9 cellular contexts compared by ENCODE assay signal in genomic region chr5:140548791-140549190, GRCh38. TPM values are rescaled to one million over a fixed set of nuclear protein-coding genes. Genes with fewer than 3 reads are reported as not detected.
DNase-seq lines count a peak whose midpoint lies in the region; TF ChIP-seq lines count a peak whose summit lies in the region.
"Had no signal": no experiment of that assay in that cellular context is flagged by ENCODE, and none has a peak within 500 bp of the region (broad histone marks: within the 10 kb centered on the region; RNA-seq: fewer than 3 reads in every experiment).

No MANE protein-coding gene starts in this region.

- peaks cover 56% of the 10 kb centered on the region for H3K36me3 Mint-ChIP-seq in activated naive CD4-positive, alpha-beta T cell treated with anti-CD3 and anti-CD28 coated beads, Interleukin-2, amount 10 ng/mL, durations not matched to agents 7 days and 5 days

- H3K27me3 Mint-ChIP-seq in activated naive CD4-positive, alpha-beta T cell treated with anti-CD3 and anti-CD28 coated beads, Interleukin-2, amount 10 ng/mL, durations not matched to agents 7 days and 5 days: no peaks in the 10 kb centered on the region

- peaks cover 64% of the 10 kb centered on the region for H3K4me1 Mint-ChIP-seq in activated naive CD4-positive, alpha-beta T cell treated with anti-CD3 and anti-CD28 coated beads, Interleukin-2, amount 10 ng/mL, durations not matched to agents 7 days and 5 days

- no peaks in the 10 kb centered on the region for H3K9me3 Mint-ChIP-seq in activated naive CD4-positive, alpha-beta T cell treated with anti-CD3 and anti-CD28 coated beads, Interleukin-2, amount 10 ng/mL, durations not matched to agents 7 days and 5 days

- peak overlapping the region; percentile 96 for H3K27ac Mint-ChIP-seq in activated naive CD4-positive, alpha-beta T cell treated with anti-CD3 and anti-CD28 coated beads, Interleukin-2, amount 10 ng/mL, durations not matched to agents 7 days and 5 days

- H3K4me3 ChIP-seq in ascending aorta: peak overlapping the region in 1 of 2 donors; percentile 69
- H3K4me3 ChIP-seq in mucosa of rectum (ENCODE audit: low read length in 2 of 2): peak overlapping the region in 1 of 2 donors; percentile 80
- H3K4me3 ChIP-seq in tibial artery: peak overlapping the region; percentile 58 to 80

- H3K4me1 ChIP-seq in ascending aorta (peaks cover 19 to 22% of the 10 kb centered on the region in 2 donors), mucosa of rectum (ENCODE audit: control insufficient read depth in 2 of 2, insufficient read depth in 2 of 2, low read length in 2 of 2) (peaks cover 39 to 43% of the 10 kb centered on the region in 2 donors), tibial artery (peaks cover 13 to 28% (median 25%) of the 10 kb centered on the region in 4 donors)

- CTCF ChIA-PET in activated naive CD4-positive, alpha-beta T cell treated with anti-CD3 and anti-CD28 coated beads, Interleukin-2, amount 10 ng/mL, durations not matched to agents 7 days and 5 days (lab: Charles Lee): interaction anchor here (0.8 to 3.2 kb wide), 4 partner anchors 9 to 147 kb away, joined by 3 to 22 read pairs (median 4); partner anchors contain the start of genes ANKHD1 and SRA1

- no peaks in the 10 kb centered on the region for H3K27me3 ChIP-seq in ascending aorta
- H3K27me3 ChIP-seq in mucosa of rectum (ENCODE audit: control insufficient read depth in 2 of 2, insufficient read depth in 2 of 2, low read length in 2 of 2): no peaks in the 10 kb centered on the region
- H3K27me3 ChIP-seq in tibial artery: no peaks in the 10 kb centered on the region

- H3K9ac ChIP-seq in mucosa of rectum (ENCODE audit: low read depth in 1 of 2, low read length in 2 of 2): peak overlapping the region; percentile 74 to 96

- intact Hi-C loops in ascending aorta (cut with DNase I) (loop anchor here (1.0 to 5.0 kb wide), 2 partner anchors 16 to 154 kb away; partner anchors contain the start of genes APBB3, SLC35A4 and ZMAT2), tibial artery (cut with DNase I; ENCODE audit: low total_unique reads) (loop anchor here (5.0 to 10.0 kb wide), 2 partner anchors 99 to 146 kb away; partner anchors contain the start of genes HARS1, HARS2, IK and NDUFA2)

- peaks cover 28 to 29% of the 10 kb centered on the region in 2 donors for H3K36me3 ChIP-seq in ascending aorta
- H3K36me3 ChIP-seq in mucosa of rectum (ENCODE audit: control insufficient read depth in 2 of 2, insufficient read depth in 2 of 2, low read length in 2 of 2): peaks cover 33 to 36% of the 10 kb centered on the region in 2 donors
- peaks cover 12 to 46% (median 41%) of the 10 kb centered on the region in 3 donors for H3K36me3 ChIP-seq in tibial artery

- no peak for DNase-seq in activated naive CD4-positive, alpha-beta T cell treated with anti-CD3 and anti-CD28 coated beads, Interleukin-2, amount 10 ng/mL, durations not matched to agents 7 days and 5 days
- DNase-seq in activated naive CD4-positive, alpha-beta T cell (lab: John Stamatoyannopoulos, UW): no peak
- no peak for DNase-seq in ascending aorta (ENCODE audit: low spot score in 2 of 2)
- DNase-seq in tibial artery: no peak
- no peak for DNase-seq in OCI-M1 (lab: John Stamatoyannopoulos, UW)
- no peak for DNase-seq in SKM-1 treated with dmso at 0.1 percent for 144 hours (lab: John Stamatoyannopoulos, UW; ENCODE audit: unreplicated experiment)
- no peak for DNase-seq in mesenteric fat pad (ENCODE audit: low spot score)
- DNase-seq: NCI-H524 treated with DMSO at 0.1 percent for 48 hours had no signal

- H3K27ac ChIP-seq in ascending aorta (peak overlapping the region; percentile 95 to 97), mucosa of rectum (ENCODE audit: low read depth in 2 of 2, low read length in 2 of 2) (peak overlapping the region; percentile 99 to 100), tibial artery (peak overlapping the region; percentile 93 to 99)

- H3K4me3 Mint-ChIP-seq in activated naive CD4-positive, alpha-beta T cell treated with anti-CD3 and anti-CD28 coated beads, Interleukin-2, amount 10 ng/mL, durations not matched to agents 7 days and 5 days: peak overlapping the region; percentile 82

- TF ChIP-seq CTCF in ascending aorta (IDR thresholded peaks at IDR 0.05): no peak
- no peak for TF ChIP-seq CTCF in tibial artery (IDR thresholded peaks at IDR 0.05)

- H3K9me3 ChIP-seq in ascending aorta (no peaks in the 10 kb centered on the region), mucosa of rectum (ENCODE audit: control insufficient read depth in 2 of 2, low read length in 2 of 2) (no peaks in the 10 kb centered on the region), tibial artery (no peaks in the 10 kb centered on the region)

RNA-seq across cellular contexts. Expression of gene EIF4EBP3, which starts 1.3 kb away (rescaled TPM):
- total RNA-seq in ascending aorta (4.0 TPM), mesenteric fat pad (22.5 TPM)

RNA-seq across cellular contexts. Expression of gene SRA1, which starts 8.5 kb away (rescaled TPM):
- total RNA-seq in ascending aorta (47.3 TPM), mesenteric fat pad (34.4 TPM)

RNA-seq across cellular contexts. Expression of gene APBB3, which starts 15.6 kb away (rescaled TPM):
- 47.3 TPM for total RNA-seq in ascending aorta
- total RNA-seq in mesenteric fat pad: 21.5 TPM

RNA-seq across cellular contexts. Expression of gene SLC35A4, which starts 15.8 kb away (rescaled TPM):
- total RNA-seq in ascending aorta: 46.2 TPM
- total RNA-seq in mesenteric fat pad: 71.9 TPM
